ENCODE assay signal across 22 cellular contexts in genomic region chr2:168135121-168135520, GRCh38.
DNase-seq lines count a peak whose midpoint lies in the region; ATAC-seq and TF ChIP-seq lines count a peak whose summit lies in the region.
"Had no signal": no experiment of that assay in that cellular context is flagged by ENCODE, and none has a peak within 500 bp of the region (broad histone marks: within the 10 kb centered on the region; RNA-seq: fewer than 3 reads in every experiment).

No MANE protein-coding gene starts in this region.

- POLR2A ChIA-PET in PC-9 (lab: Charles Lee; ENCODE audit: unreplicated experiment): no interaction called here

- H3K27ac ChIP-seq in ACC112 (ENCODE audit: low read depth, low read length): peak overlapping the region; percentile 11; the same call in 1 of the 2 replicates
- H3K27ac ChIP-seq in PC-9: peak overlapping the region; percentile 46; the same call in 1 of the 2 replicates
- H3K27ac ChIP-seq in left lung: no peak overlapping the region
- no peak overlapping the region for H3K27ac ChIP-seq in upper lobe of left lung
- H3K27ac ChIP-seq: BLaER1 treated with 17β-estradiol and CSF1 and Interleukin-3, amounts not matched to agents 10 nM and 100 nM had no signal

- no peak for TF ChIP-seq EP300 in upper lobe of left lung (IDR thresholded peaks at IDR 0.05)

- TF ChIP-seq CTCF in PC-9 (conservative IDR thresholded peaks at IDR 0.05) (no peak), left lung (IDR thresholded peaks at IDR 0.05) (no peak), upper lobe of left lung (IDR thresholded peaks at IDR 0.05) (no peak)

- CTCF ChIA-PET in PC-9 (lab: Charles Lee): no interaction called here

- intact Hi-C loops in PC-9 (cut with micrococcal nuclease; ENCODE audit: unreplicated experiment) (loop anchor here (5.0 kb wide), 2 partner anchors 57 to 112 kb away; partner anchors contain the start of gene STK39), left lung (cut with DNase I) (no loop called here)

- H3K36me3 ChIP-seq in ACC112 (ENCODE audit: insufficient read depth, low read length) (peaks cover 4% of the 10 kb centered on the region; the same call in 1 of the 2 replicates), PC-9 (ENCODE audit: low read depth) (peaks cover 26% of the 10 kb centered on the region; the same call in 1 of the 2 replicates), left lung (no peaks in the 10 kb centered on the region), upper lobe of left lung (no peaks in the 10 kb centered on the region)

- no peaks in the 10 kb centered on the region for H3K9me2 ChIP-seq in PC-9 (ENCODE audit: insufficient read depth)

- peak overlapping the region; percentile 27 for H3K4me2 ChIP-seq in PC-9
- H3K4me2 ChIP-seq: BLaER1 treated with 17β-estradiol and CSF1 and Interleukin-3, amounts not matched to agents 10 nM and 100 nM had no signal

- no peak for TF ChIP-seq POLR2A in upper lobe of left lung (IDR thresholded peaks at IDR 0.05)

- ATAC-seq in left lung (peak; percentile 56), upper lobe of left lung (ENCODE audit: low FRiP score in 2 of 2) (peak; percentile 31 to 53), GM18519 (IDR thresholded peaks at IDR 0.05; ENCODE audit: low FRiP score, unreplicated experiment) (no peak), HG03378 (IDR thresholded peaks at IDR 0.05; ENCODE audit: unreplicated experiment) (no peak)

- no peak overlapping the region for H3K4me3 ChIP-seq in ACC112 (ENCODE audit: low read depth, low read length)
- H3K4me3 ChIP-seq in PC-9: no peak overlapping the region
- no peak overlapping the region for H3K4me3 ChIP-seq in left lung
- H3K4me3 ChIP-seq in upper lobe of left lung: no peak overlapping the region
- H3K4me3 ChIP-seq: BLaER1 treated with 17β-estradiol and CSF1 and Interleukin-3, amounts not matched to agents 10 nM and 100 nM had no signal

- no TSS peak for BruUV-seq in PC-9 (replicated peaks; lab: Mats Ljungman, UMichigan)

- DNase-seq in PC-9: no peak
- no peak for DNase-seq in left lung
- no peak for DNase-seq in upper lobe of left lung
- DNase-seq in NCI-H748 treated with DMSO at 0.1 percent for 48 hours (lab: John Stamatoyannopoulos, UW): no peak
- DNase-seq: AML-193; CD4-positive, alpha-beta T cell; DMS53; GOT3; Kasumi-1; NCI-H1092 treated with DMSO at 0.1 percent for 48 hours; NCI-H1436 treated with DMSO at 0.1 percent for 48 hours; NCI-H1930; NCI-H446; NCI-H524 treated with DMSO at 0.1 percent for 48 hours; NCI-H82; NK-92 treated with Interleukin-12 subunit alpha and Interleukin-12 subunit beta, amount 100 ng/mL, for 24 hours; RPMI8226; SHP77 had no signal

- no peaks in the 10 kb centered on the region for H4K20me1 ChIP-seq in PC-9 (ENCODE audit: insufficient read depth)
- H4K20me1 ChIP-seq: BLaER1 treated with 17β-estradiol and CSF1 and Interleukin-3, amounts not matched to agents 10 nM and 100 nM had no signal

- peaks cover 13% of the 10 kb centered on the region for H3K4me1 ChIP-seq in ACC112 (ENCODE audit: control insufficient read depth, insufficient read depth, low read length, unreplicated experiment)
- H3K4me1 ChIP-seq in PC-9 (replicated peaks; ENCODE audit: insufficient read depth): peaks cover 21% of the 10 kb centered on the region
- H3K4me1 ChIP-seq in left lung: no peaks in the 10 kb centered on the region
- H3K4me1 ChIP-seq in upper lobe of left lung: peaks cover 0 to 16% (median 2%) of the 10 kb centered on the region in 4 donors

- H3K9me3 ChIP-seq in PC-9 (ENCODE audit: insufficient read depth, low read depth) (no peaks in the 10 kb centered on the region), left lung (no peaks in the 10 kb centered on the region), upper lobe of left lung (no peaks in the 10 kb centered on the region)
- H3K9me3 ChIP-seq: BLaER1 treated with 17β-estradiol and CSF1 and Interleukin-3, amounts not matched to agents 10 nM and 100 nM had no signal

- H3K27me3 ChIP-seq in ACC112 (ENCODE audit: insufficient read depth, low read length) (no peaks in the 10 kb centered on the region), PC-9 (ENCODE audit: insufficient read depth, low read depth) (no peaks in the 10 kb centered on the region), left lung (no peaks in the 10 kb centered on the region), upper lobe of left lung (no peaks in the 10 kb centered on the region)
- H3K27me3 ChIP-seq: BLaER1 treated with 17β-estradiol and CSF1 and Interleukin-3, amounts not matched to agents 10 nM and 100 nM had no signal

- H3K79me2 ChIP-seq in ACC112 (ENCODE audit: control insufficient read depth, insufficient read depth, low read length, unreplicated experiment): no peaks in the 10 kb centered on the region
- H3K79me2 ChIP-seq in PC-9 (ENCODE audit: low read depth): 0 out of 2 replicates have a peak, but pooled peaks cover 6% of the 10 kb centered on the region

- peaks cover 11% of the 10 kb centered on the region; the same call in 1 of the 2 replicates for H3F3A ChIP-seq in PC-9 (ENCODE audit: insufficient read depth, low read depth)

- 66 to 68% methylated on average over 2 of the region's 2 CpGs for WGBS in upper lobe of left lung, 2 donors

- H2AFZ ChIP-seq in ACC112 (ENCODE audit: low read length, unreplicated experiment): no peak overlapping the region
- H2AFZ ChIP-seq in PC-9: no peak overlapping the region

Comparison
In these comparisons a context has a peak if more than half of its experiments do, and no peak if none do; other contexts are left out.
1. H3K27ac ChIP-seq: peak in ACC112 (single experiment) and PC-9 (single experiment); none in left lung (0 of 2) and upper lobe of left lung (0 of 4).
2. ATAC-seq: peak in left lung (single experiment) and upper lobe of left lung (2 of 2); none in GM18519 (single experiment) and HG03378 (single experiment).